ENCODE assay signal across 18 cellular contexts in the genomic region with DNA sequence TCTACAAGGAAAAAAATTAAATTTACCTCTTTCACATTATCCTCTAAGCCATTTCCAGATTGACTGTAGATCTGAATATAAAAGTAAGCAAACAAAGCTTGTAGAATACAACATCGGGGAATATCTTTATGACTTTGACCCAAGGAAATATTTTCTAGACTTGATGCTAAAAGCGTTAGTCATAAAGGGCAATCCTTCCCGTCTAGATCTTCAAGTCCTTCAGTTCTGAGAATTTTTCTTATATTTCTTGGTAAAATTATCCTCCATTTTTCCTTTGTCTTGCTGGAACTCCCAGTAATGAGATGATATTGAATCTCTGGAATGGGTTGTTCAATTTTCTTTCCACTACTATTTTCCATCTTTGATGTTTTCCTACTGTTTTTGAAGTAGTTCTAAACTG.
DNase-seq lines count a peak whose midpoint lies in the region; ATAC-seq and TF ChIP-seq lines count a peak whose summit lies in the region.
"Had no signal": no experiment of that assay in that cellular context is flagged by ENCODE, and none has a peak within 500 bp of the region (broad histone marks: within the 10 kb centered on the region; RNA-seq: fewer than 3 reads in every experiment).

No MANE protein-coding gene starts in this region.

- DNase-seq in MCF 10A (ENCODE audit: unreplicated experiment) (no peak), breast epithelium (ENCODE audit: low spot score in 2 of 2) (no peak), neural crest cell (ENCODE audit: low read depth, low spot score) (no peak), G401 (ENCODE audit: low spot score) (no peak)
- DNase-seq: AML-193; Caco-2; Calu3; CD4-positive, alpha-beta T cell; CD8-positive, alpha-beta T cell; DMS79 treated with DMSO at 0.1 percent for 48 hours; GDM1 had no signal

- intact Hi-C loops in MCF 10A (cut with micrococcal nuclease) = no loop called here
- intact Hi-C loops in breast epithelium (cut with DNase I; ENCODE audit: low total_unique reads) = no loop called here

- H3K9me3 ChIP-seq in breast epithelium = peaks cover 0 to 5% of the 10 kb centered on the region in 2 donors
- H3K9me3 ChIP-seq: A549, Caco-2 had no signal

- BruUV-seq in MCF 10A (replicated peaks; lab: Mats Ljungman, UMichigan) = no TSS peak

- peaks cover 0 to 88% of the 10 kb centered on the region in 2 donors for H3K27me3 ChIP-seq in breast epithelium
- H3K27me3 ChIP-seq: BLaER1 treated with 17β-estradiol and CSF1 and Interleukin-3, amounts not matched to agents 10 nM and 100 nM had no signal

- no peak for ATAC-seq in GM21529 (IDR thresholded peaks at IDR 0.05; ENCODE audit: unreplicated experiment)
- ATAC-seq: A549; CD8-positive, alpha-beta T cell; GM12878 had no signal

- CTCF ChIA-PET in MCF 10A (lab: Yijun Ruan, JAX) = interaction anchor here (0.6 kb wide), 1 partner anchor 12 kb away, joined by 3 read pairs; no protein-coding TSS in a partner anchor

- H3K4me3 Mint-ChIP-seq in MCF 10A (ENCODE audit: unreplicated experiment) = no peak overlapping the region
- H3K4me3 Mint-ChIP-seq in neural crest cell = peak overlapping the region; percentile 21
- H3K4me3 Mint-ChIP-seq: B cell; CD4-positive, alpha-beta T cell; CD8-positive, alpha-beta T cell had no signal

- H3K4me1 Mint-ChIP-seq in MCF 10A (ENCODE audit: insufficient read depth, unreplicated experiment) (peaks cover 11% of the 10 kb centered on the region), neural crest cell (peaks cover 37% of the 10 kb centered on the region)

- TF ChIP-seq CTCF in MCF 10A (IDR thresholded peaks at IDR 0.05; ENCODE audit: unreplicated experiment) (no peak), breast epithelium (IDR thresholded peaks at IDR 0.05) (no peak), neural crest cell (conservative IDR thresholded peaks at IDR 0.05) (no peak)

- H3K27ac Mint-ChIP-seq in MCF 10A (ENCODE audit: low read depth, unreplicated experiment) = peak overlapping the region; percentile 36
- H3K27ac Mint-ChIP-seq in neural crest cell (ENCODE audit: unreplicated experiment) = no peak overlapping the region
- H3K27ac Mint-ChIP-seq: B cell; CD4-positive, alpha-beta T cell; CD8-positive, alpha-beta T cell had no signal

- no peak overlapping the region for H3K4me3 ChIP-seq in breast epithelium
- H3K4me3 ChIP-seq: A549; BLaER1 treated with 17β-estradiol and CSF1 and Interleukin-3, amounts not matched to agents 10 nM and 100 nM; GM12878 had no signal

- in situ Hi-C loops in G401 (cut with HindIII; ENCODE audit: low sequenced_read_pairs) = no loop called here

- no peak overlapping the region for H3K27ac ChIP-seq in breast epithelium
- H3K27ac ChIP-seq: 22Rv1; A549; BLaER1 treated with 17β-estradiol and CSF1 and Interleukin-3, amounts not matched to agents 10 nM and 100 nM; C4-2B had no signal

- H3K36me3 ChIP-seq in breast epithelium = no peaks in the 10 kb centered on the region
- H3K36me3 ChIP-seq: BLaER1 treated with 17β-estradiol and CSF1 and Interleukin-3, amounts not matched to agents 10 nM and 100 nM had no signal

- H3K36me3 Mint-ChIP-seq in MCF 10A (ENCODE audit: insufficient read depth, unreplicated experiment) (peaks cover 14% of the 10 kb centered on the region), neural crest cell (ENCODE audit: low read depth) (peaks cover 2% of the 10 kb centered on the region)
- H3K36me3 Mint-ChIP-seq: CD8-positive, alpha-beta T cell had no signal

- no peaks in the 10 kb centered on the region for H3K4me1 ChIP-seq in breast epithelium
- H3K4me1 ChIP-seq: BLaER1 treated with 17β-estradiol and CSF1 and Interleukin-3, amounts not matched to agents 10 nM and 100 nM had no signal

- H3K27me3 Mint-ChIP-seq in MCF 10A (ENCODE audit: insufficient read depth, unreplicated experiment) (no peaks in the 10 kb centered on the region), neural crest cell (ENCODE audit: low read depth) (peaks cover 83% of the 10 kb centered on the region)

- H3K9me3 Mint-ChIP-seq in MCF 10A (ENCODE audit: unreplicated experiment) (no peaks in the 10 kb centered on the region), neural crest cell (peaks cover 13% of the 10 kb centered on the region)

- POLR2A ChIA-PET in MCF 10A (lab: Yijun Ruan, JAX) = interaction anchor here (0.7 kb wide), 1 partner anchor 404 kb away, joined by 3 read pairs; a partner anchor contains a TSS

- no peak for TF ChIP-seq POLR2A in breast epithelium (IDR thresholded peaks at IDR 0.05)
